Comparison of ENCODE assay signal across 15 cellular contexts in genomic region chr1:245067257-245067656, GRCh38.
"Had no signal": no experiment of that assay in that cellular context is flagged by ENCODE, and none has a peak within 500 bp of the region (broad histone marks: within the 10 kb centered on the region; RNA-seq: fewer than 3 reads in every experiment).

No MANE protein-coding gene starts in this region.

- H3K4me3 ChIP-seq: breast epithelium, left lung, tibial nerve, vagina had no signal

- H3K36me3 ChIP-seq: breast epithelium, left lung, vagina had no signal

- ATAC-seq: left lung; natural killer cell treated with Interleukin-12 subunit alpha and Interleukin-12 subunit beta and Interleukin-15 and Interleukin-18, amount 100 ng/mL, for 72 hours; stimulated activated naive B cell treated with anti-CD40 and anti-IgM and Interleukin-4, amounts not matched to agents 10 μg/mL and 1 μg/mL and 100 μg/mL, for 72 hours had no signal

- H3K9me3 ChIP-seq: breast epithelium, tibial nerve, vagina had no signal

- H3K4me1 ChIP-seq: breast epithelium, left lung, tibial nerve, vagina had no signal

- DNase-seq: activated CD4-positive, alpha-beta T cell treated with anti-CD3 and anti-CD28 coated beads, Interleukin-2, amount 50 U/mL, for 4 hours; activated CD4-positive, CD25-positive, alpha-beta regulatory T cell treated with anti-CD3 and anti-CD28 coated beads, Interleukin-2, amount 50 U/mL, for 72 hours; activated naive CD4-positive, alpha-beta T cell; activated naive CD8-positive, alpha-beta T cell treated with anti-CD3 and anti-CD28 coated beads, Interleukin-2, amount 10 ng/mL, durations not matched to agents 7 days and 5 days; activated T-cell treated with anti-CD3 and anti-CD28 coated beads for 4 hours; anterior cingulate cortex; islet precursor cell; left lung; stimulated activated CD4-positive, alpha-beta T cell treated with anti-CD3 and anti-CD28 coated beads, Interleukin-2, amount 100 ng/mL, for 48 hours; stimulated activated naive B cell treated with anti-CD40 and anti-IgM and Interleukin-4, amounts not matched to agents 10 μg/mL and 1 μg/mL and 100 μg/mL, for 72 hours had no signal

- H3K27me3 ChIP-seq: breast epithelium, left lung, tibial nerve, vagina had no signal

- H3K27ac ChIP-seq: breast epithelium, epithelial cell of prostate, left lung, tibial nerve, vagina had no signal
